ENCODE assay signal across 20 cellular contexts in the genomic region with DNA sequence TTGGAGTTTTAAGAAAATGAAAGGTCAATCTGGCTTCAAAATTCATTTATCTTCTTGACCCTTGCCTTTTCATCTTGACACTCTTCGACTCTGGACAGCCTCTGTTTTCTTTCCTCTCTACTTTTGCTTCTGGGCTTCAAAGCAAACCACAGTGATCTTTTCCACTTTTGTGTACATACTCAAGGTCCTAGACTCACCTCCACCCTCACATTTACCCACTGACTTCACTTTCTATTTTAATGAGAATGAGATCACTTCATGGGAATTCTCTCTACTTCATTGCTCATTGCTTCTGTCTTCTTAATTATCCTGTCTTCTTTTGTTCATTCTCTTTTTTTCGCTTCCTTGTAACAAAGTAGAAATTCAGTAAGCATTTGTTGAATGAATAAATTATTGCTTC.
"Had no signal": no experiment of that assay in that cellular context is flagged by ENCODE, and none has a peak within 500 bp of the region (broad histone marks: within the 10 kb centered on the region; RNA-seq: fewer than 3 reads in every experiment).

No MANE protein-coding gene starts in this region.

- FAIRE-seq: keratinocyte, small intestine, urothelium cell line had no signal

- H3K36me3 Mint-ChIP-seq: natural killer cell treated with Interleukin-12 subunit alpha and Interleukin-12 subunit beta and Interleukin-15 and Interleukin-18, amount 100 ng/mL, for 72 hours; neural progenitor cell; type B pancreatic cell had no signal

- H3K27ac ChIP-seq: esophagus squamous epithelium, heart right ventricle, neural progenitor cell, ovary, suprapubic skin, thyroid gland had no signal

- H3K4me1 ChIP-seq: esophagus squamous epithelium, neural progenitor cell, suprapubic skin, thyroid gland had no signal

- H3K9me3 Mint-ChIP-seq: type B pancreatic cell had no signal

- H3K27ac Mint-ChIP-seq: effector memory CD8-positive, alpha-beta T cell; mesothelial cell of epicardium; natural killer cell treated with Interleukin-12 subunit alpha and Interleukin-12 subunit beta and Interleukin-15 and Interleukin-18, amount 100 ng/mL, for 72 hours; neural progenitor cell; type B pancreatic cell had no signal

- H3K4me1 Mint-ChIP-seq: neural progenitor cell had no signal

- DNase-seq: effector memory CD8-positive, alpha-beta T cell; esophagus squamous epithelium; foreskin fibroblast; heart right ventricle; left colon; mammary epithelial cell; nucleus accumbens; ovary; right cardiac atrium; small intestine; stimulated activated CD4-positive, alpha-beta T cell treated with anti-CD3 and anti-CD28 coated beads, Interleukin-2, amount 100 ng/mL, for 48 hours; stimulated activated naive CD4-positive, alpha-beta T cell treated with Interleukin-2 at 50 U/mL for 16 hours; thyroid gland had no signal

- ATAC-seq: effector memory CD8-positive, alpha-beta T cell; left colon; natural killer cell treated with Interleukin-12 subunit alpha and Interleukin-12 subunit beta and Interleukin-15 and Interleukin-18, amount 100 ng/mL, for 72 hours had no signal

- H3K36me3 ChIP-seq: esophagus squamous epithelium, heart right ventricle, neural progenitor cell, ovary, suprapubic skin, thyroid gland had no signal

- H3K9ac ChIP-seq: neural progenitor cell had no signal

- H3K4me3 ChIP-seq: esophagus squamous epithelium, heart right ventricle, neural progenitor cell, ovary, suprapubic skin, thyroid gland had no signal

- H3K27me3 Mint-ChIP-seq: effector memory CD8-positive, alpha-beta T cell; natural killer cell treated with Interleukin-12 subunit alpha and Interleukin-12 subunit beta and Interleukin-15 and Interleukin-18, amount 100 ng/mL, for 72 hours; type B pancreatic cell had no signal

- H3K4me2 ChIP-seq: neural progenitor cell had no signal

- H3K9me3 ChIP-seq: esophagus squamous epithelium, ovary, thyroid gland had no signal

- H2AFZ ChIP-seq: neural progenitor cell had no signal

- H3K4me3 Mint-ChIP-seq: effector memory CD8-positive, alpha-beta T cell; mesothelial cell of epicardium; natural killer cell treated with Interleukin-12 subunit alpha and Interleukin-12 subunit beta and Interleukin-15 and Interleukin-18, amount 100 ng/mL, for 72 hours; neural progenitor cell; type B pancreatic cell had no signal

- H3K27me3 ChIP-seq: esophagus squamous epithelium, heart right ventricle, neural progenitor cell, ovary, suprapubic skin, thyroid gland had no signal
